In genomic region chr14:68928770-68929550, GRCh38 we compare ENCODE assay signal across 12 cellular contexts. TPM values are rescaled to one million over a fixed set of nuclear protein-coding genes. Genes with fewer than 3 reads are reported as not detected.
A peak's percentile ranks its signal among the peaks of the same experiment; 100 is the strongest.
DNase-seq lines count a peak whose midpoint lies in the region; ATAC-seq and TF ChIP-seq lines count a peak whose summit lies in the region.
"Had no signal": no experiment of that assay in that cellular context is flagged by ENCODE, and none has a peak within 500 bp of the region (broad histone marks: within the 10 kb centered on the region; RNA-seq: fewer than 3 reads in every experiment).

No MANE protein-coding gene starts in this region.

- H3K9me3 Mint-ChIP-seq in T-helper 2 cell treated with Interferon-gamma antibody and Interleukin-4, amounts not matched to agents 5 μg/mL and 100 μg/mL, for 36 hours, result peaks cover 15% of the 10 kb centered on the region
- H3K9me3 Mint-ChIP-seq in activated naive CD4-positive, alpha-beta T cell treated with anti-CD3 and anti-CD28 coated beads, Interleukin-2, amount 50 U/mL, for 24 hours, result no peaks in the 10 kb centered on the region

- TF ChIP-seq CTCF in left lung (IDR thresholded peaks at IDR 0.05), result no peak

- intact Hi-C loops in left lung (cut with DNase I), result no loop called here

- no peak for DNase-seq in T-helper 2 cell treated with Interferon-gamma antibody and Interleukin-4, amounts not matched to agents 5 μg/mL and 100 μg/mL, for 36 hours (ENCODE audit: low spot score)
- DNase-seq in T-helper 2 cell (no peak), left lung (no peak)
- DNase-seq: activated effector memory CD4-positive, alpha-beta T cell treated with Interleukin-2 at 50 U/mL for 16 hours; dorsolateral prefrontal cortex; NCI-H446; stimulated activated CD4-positive, alpha-beta T cell treated with anti-CD3 and anti-CD28 coated beads, Interleukin-12 subunit alpha, Interleukin-12 subunit beta, amount 100 ng/mL, for 4 hours had no signal

- H3K36me3 ChIP-seq in left lung, result peaks cover 0 to 11% of the 10 kb centered on the region in 2 donors

- H3K27ac ChIP-seq in left lung (peak overlapping the region; percentile 5 to 93), skin epidermis (peak overlapping the region in 11 of 21 experiments; percentile 13 to 76 (median 52))

- H3K4me3 Mint-ChIP-seq in T-helper 2 cell treated with Interferon-gamma antibody and Interleukin-4, amounts not matched to agents 5 μg/mL and 100 μg/mL, for 36 hours, result peak overlapping the region; percentile 42
- H3K4me3 Mint-ChIP-seq in activated naive CD4-positive, alpha-beta T cell treated with anti-CD3 and anti-CD28 coated beads, Interleukin-2, amount 50 U/mL, for 24 hours, result peak overlapping the region; percentile 61

- no peaks in the 10 kb centered on the region for H3K27me3 ChIP-seq in left lung
- H3K27me3 ChIP-seq: dorsolateral prefrontal cortex had no signal

- peaks cover 22% of the 10 kb centered on the region for H3K36me3 Mint-ChIP-seq in T-helper 2 cell treated with Interferon-gamma antibody and Interleukin-4, amounts not matched to agents 5 μg/mL and 100 μg/mL, for 36 hours (ENCODE audit: low read depth)
- peaks cover 19% of the 10 kb centered on the region for H3K36me3 Mint-ChIP-seq in activated naive CD4-positive, alpha-beta T cell treated with anti-CD3 and anti-CD28 coated beads, Interleukin-2, amount 50 U/mL, for 24 hours

- H3K27me3 Mint-ChIP-seq in T-helper 2 cell treated with Interferon-gamma antibody and Interleukin-4, amounts not matched to agents 5 μg/mL and 100 μg/mL, for 36 hours (ENCODE audit: low read depth), result no peaks in the 10 kb centered on the region
- H3K27me3 Mint-ChIP-seq in activated naive CD4-positive, alpha-beta T cell treated with anti-CD3 and anti-CD28 coated beads, Interleukin-2, amount 50 U/mL, for 24 hours, result no peaks in the 10 kb centered on the region

- peaks cover 31% of the 10 kb centered on the region for H3K4me1 Mint-ChIP-seq in T-helper 2 cell treated with Interferon-gamma antibody and Interleukin-4, amounts not matched to agents 5 μg/mL and 100 μg/mL, for 36 hours (ENCODE audit: low read depth)
- peaks cover 91% of the 10 kb centered on the region for H3K4me1 Mint-ChIP-seq in activated naive CD4-positive, alpha-beta T cell treated with anti-CD3 and anti-CD28 coated beads, Interleukin-2, amount 50 U/mL, for 24 hours

- ATAC-seq in left lung (no peak), GM21737 (IDR thresholded peaks at IDR 0.05; ENCODE audit: unreplicated experiment) (no peak), HG03095 (IDR thresholded peaks at IDR 0.05; ENCODE audit: unreplicated experiment) (no peak), GM21390 (IDR thresholded peaks at IDR 0.05; ENCODE audit: unreplicated experiment) (no peak)

- H3K4me3 ChIP-seq in left lung (no peak overlapping the region), skin epidermis (no peak overlapping the region)
- H3K4me3 ChIP-seq: dorsolateral prefrontal cortex had no signal

- peak overlapping the region; percentile 61 for H3K27ac Mint-ChIP-seq in T-helper 2 cell treated with Interferon-gamma antibody and Interleukin-4, amounts not matched to agents 5 μg/mL and 100 μg/mL, for 36 hours
- peak overlapping the region; percentile 90 for H3K27ac Mint-ChIP-seq in activated naive CD4-positive, alpha-beta T cell treated with anti-CD3 and anti-CD28 coated beads, Interleukin-2, amount 50 U/mL, for 24 hours

- peaks cover 0 to 92% of the 10 kb centered on the region in 2 donors for H3K4me1 ChIP-seq in left lung

- H3K9me3 ChIP-seq in left lung, result peaks cover 0 to 4% of the 10 kb centered on the region in 2 donors

RNA-seq across cellular contexts. Expression of gene ACTN1, which starts 50.1 kb away (rescaled TPM):
- 100 to 1,000 TPM; 164 to 225 TPM for total RNA-seq in left lung
